Comparison of ENCODE assay signal across 11 cellular contexts in genomic region chr22:32764330-32765116, GRCh38. TPM values are rescaled to one million over a fixed set of nuclear protein-coding genes. Genes with fewer than 3 reads are reported as not detected.
DNase-seq lines count a peak whose midpoint lies in the region; ATAC-seq, FAIRE-seq and TF ChIP-seq lines count a peak whose summit lies in the region.
"Had no signal": no experiment of that assay in that cellular context is flagged by ENCODE, and none has a peak within 500 bp of the region (broad histone marks: within the 10 kb centered on the region; RNA-seq: fewer than 3 reads in every experiment).

No MANE protein-coding gene starts in this region.

- peak; percentile 92 for DNase-seq in MV-4-11 (lab: John Stamatoyannopoulos, UW)
- DNase-seq in colonic mucosa, result peak; percentile 38
- DNase-seq in HepG2 (ENCODE audit: low spot score), result no peak
- peak; percentile 45 to 66 for DNase-seq in tibial nerve (ENCODE audit: low spot score in 2 of 2)
- DNase-seq in NCI-H1417 treated with DMSO at 0.1 percent for 48 hours (lab: John Stamatoyannopoulos, UW), result no peak
- DNase-seq in NCI-H524 treated with DMSO at 0.1 percent for 48 hours (lab: John Stamatoyannopoulos, UW), result no peak
- DNase-seq: midbrain, NCI-H1105 treated with DMSO at 0.1 percent for 48 hours had no signal

- H3K27me3 ChIP-seq in colonic mucosa, result no peaks in the 10 kb centered on the region
- H3K27me3 ChIP-seq in HepG2 (ENCODE audit: control insufficient read depth in 1 of 2, insufficient read depth in 2 of 2, low read length in 2 of 2), result no peaks in the 10 kb centered on the region
- H3K27me3 ChIP-seq in tibial nerve, result no peaks in the 10 kb centered on the region

- H3K4me2 ChIP-seq in HepG2 (ENCODE audit: low read depth, low read length), result no peak overlapping the region

- no peaks in the 10 kb centered on the region for H3K4me1 ChIP-seq in colonic mucosa
- peaks cover 19% of the 10 kb centered on the region for H3K4me1 ChIP-seq in HepG2 (ENCODE audit: insufficient read depth, low read length)
- H3K4me1 ChIP-seq in tibial nerve, result peaks cover 0 to 36% (median 22%) of the 10 kb centered on the region in 4 donors

- TF ChIP-seq EP300 in HepG2 (IDR thresholded peaks at IDR 0.05; ENCODE audit: low read depth in 2 of 2, low read length in 2 of 2), result no peak
- no peak for TF ChIP-seq EP300 in HepG2 (CRISPR knock-in tag; IDR thresholded peaks at IDR 0.05; ENCODE audit: borderline replicate concordance)
- peak in 1 of 2 donors; percentile 79 for TF ChIP-seq EP300 in tibial nerve (IDR thresholded peaks at IDR 0.05)

- in situ Hi-C loops in HepG2 (cut with HindIII; ENCODE audit: extremely low pct_ligation_motif_present, low pct_unique_long_range_greater_than_20kb), result no loop called here

- no peak overlapping the region for H3K9ac ChIP-seq in colonic mucosa (ENCODE audit: low read depth in 2 of 2, low read length in 2 of 2)
- no peak overlapping the region for H3K9ac ChIP-seq in HepG2 (ENCODE audit: insufficient read depth, low read depth, low read length)

- H3K4me3 ChIP-seq in colonic mucosa, result no peak overlapping the region
- no peak overlapping the region for H3K4me3 ChIP-seq in HepG2 (replicated peaks in 1 of 3; ENCODE audit: insufficient read depth in 1 of 3, low read depth in 2 of 3, low read length in 3 of 3)
- no peak overlapping the region for H3K4me3 ChIP-seq in tibial nerve

- intact Hi-C loops in colonic mucosa (cut with DNase I) (no loop called here), HepG2 (cut with micrococcal nuclease; ENCODE audit: unreplicated experiment) (no loop called here)

- ATAC-seq in HepG2, result no peak
- ATAC-seq in GM21367 (IDR thresholded peaks at IDR 0.05; ENCODE audit: unreplicated experiment), result no peak
- no peak for ATAC-seq in GM18519 (IDR thresholded peaks at IDR 0.05; ENCODE audit: low FRiP score, unreplicated experiment)

- H4K20me1 ChIP-seq in HepG2 (ENCODE audit: insufficient read depth, low read length), result no peaks in the 10 kb centered on the region

- H3K9me3 ChIP-seq in colonic mucosa (no peaks in the 10 kb centered on the region), HepG2 (ENCODE audit: low read length) (no peaks in the 10 kb centered on the region), tibial nerve (peaks cover 0 to 25% (median 3%) of the 10 kb centered on the region in 4 donors)

- H2AFZ ChIP-seq in HepG2 (ENCODE audit: low read length), result no peak overlapping the region

- no TSS peak for BruUV-seq in HepG2 (replicated peaks; lab: Mats Ljungman, UMichigan)

- no peak for TF ChIP-seq CTCF in colonic mucosa (IDR thresholded peaks at IDR 0.05)
- no peak for TF ChIP-seq CTCF in HepG2 (CRISPR knock-in tag; IDR thresholded peaks at IDR 0.05)
- TF ChIP-seq CTCF in tibial nerve (IDR thresholded peaks at IDR 0.05), result no peak

- H3K79me2 ChIP-seq in HepG2 (ENCODE audit: insufficient read depth, low read length), result no peaks in the 10 kb centered on the region

- 87% methylated on average over 13 of the region's 15 CpGs for WGBS in HepG2 (ENCODE audit: low lambda C conversion rate)
- WGBS in tibial nerve, 2 donors, result 30 to 32% methylated on average over 15 of the region's 15 CpGs

- CTCF ChIA-PET in HepG2 (lab: Yijun Ruan, JAX; ENCODE audit: low intra/inter-chr PET ratio, low total read pairs), result no interaction called here

- H3K36me3 ChIP-seq in colonic mucosa (no peaks in the 10 kb centered on the region), HepG2 (replicated peaks in 1 of 2; ENCODE audit: control insufficient read depth in 1 of 2, insufficient read depth in 2 of 2, low read length in 2 of 2) (no peaks in the 10 kb centered on the region; a peak in 1 of 5 replicates), tibial nerve (no peaks in the 10 kb centered on the region)

- no peak for TF ChIP-seq RAD21 in HepG2 (CRISPR knock-in tag; IDR thresholded peaks at IDR 0.05)

- FAIRE-seq in HepG2 (lab: Jason Lieb, UNC), result no peak
- FAIRE-seq: TTC549 had no signal

- H3K27ac ChIP-seq in colonic mucosa (no peak overlapping the region), HepG2 (ENCODE audit: extremely low read length, insufficient read depth, low read length) (no peak overlapping the region), tibial nerve (peak overlapping the region; percentile 59 to 88 (median 72))

- TF ChIP-seq POLR2A in HepG2 (IDR thresholded peaks at IDR 0.05; ENCODE audit: insufficient read depth in 1 of 2, low read depth in 2 of 2, low read length in 2 of 2), result no peak
- TF ChIP-seq POLR2A in tibial nerve (IDR thresholded peaks at IDR 0.05), result peak in 1 of 2 donors; percentile 12

- POLR2A ChIA-PET in HepG2 (lab: Yijun Ruan, JAX), result interaction anchor here (1.0 to 1.7 kb wide), 2 partner anchors 10 to 30 kb away, joined by 3 to 4 read pairs; no protein-coding TSS in a partner anchor

TF ChIP-seq in HepG2, 621 proteins besides CTCF, POLR2A, EP300 and RAD21:
- peak; percentile 59; the same call in 1 of the 2 replicates for TF ChIP-seq SRF (IDR thresholded peaks at IDR 0.05; ENCODE audit: low read depth, low read length)
- no peak for TF ChIP-seq ZNF143 (CRISPR knock-in tag; IDR thresholded peaks at IDR 0.05)

RNA-seq across cellular contexts. Expression of gene TIMP3, which starts 37.0 kb away (rescaled TPM):
- total RNA-seq in colonic mucosa (10 to 100 TPM; 13.3 to 33.6 TPM), HepG2 (2016; rRNA removed; fragmentation: Illumina TruSeq; extraction: Trizol) (28.7 and 57.3 TPM in 2 replicates), tibial nerve (1,000 to 10,000 TPM in 1 of 4 donors, 100 to 1,000 TPM in 3; 300 to 1,106 (median 939) TPM)
- total RNA-seq in HepG2 (2016; cell fraction: cytosol; rRNA removed; fragmentation: Illumina TruSeq; extraction: Trizol; ENCODE audit: low read depth), result 5.1 and 5.6 TPM in 2 replicates
- total RNA-seq in HepG2 (2016; cell fraction: insoluble cytoplasmic fraction; rRNA removed; fragmentation: Illumina TruSeq; extraction: Trizol), result 26.3 and 55.6 TPM in 2 replicates
- 17.2 and 19.0 TPM in 2 replicates for total RNA-seq in HepG2 (2016; cell fraction: membrane; rRNA removed; fragmentation: Illumina TruSeq; extraction: Trizol)
- total RNA-seq in HepG2 (2016; cell fraction: nucleus; rRNA removed; fragmentation: Illumina TruSeq; extraction: Trizol), result 55.3 and 66.5 TPM in 2 replicates
- 75.2 and 86.6 TPM in 2 replicates for polyA plus RNA-seq in HepG2 (2011; rRNA removed)
- polyA plus RNA-seq in HepG2 (2011; cell fraction: cytosol; rRNA removed), result 67.3 and 72.2 TPM in 2 replicates
- 29.5 and 30.5 TPM in 2 replicates for polyA plus RNA-seq in HepG2 (2011; cell fraction: nucleus; rRNA removed)
- 89.9 and 107 TPM in 2 replicates for polyA plus RNA-seq in HepG2 (2012)
- polyA plus RNA-seq in HepG2 (2016; cell fraction: cytosol; fragmentation: Illumina TruSeq; extraction: Trizol; ENCODE audit: low read depth), result 5.5 TPM in 2 replicates
- 30.6 and 38.9 TPM in 2 replicates for polyA plus RNA-seq in HepG2 (2016; cell fraction: insoluble cytoplasmic fraction; fragmentation: Illumina TruSeq; extraction: Trizol; ENCODE audit: low read depth)
- 12.2 and 12.9 TPM in 2 replicates for polyA plus RNA-seq in HepG2 (2016; cell fraction: membrane; fragmentation: Illumina TruSeq; extraction: Trizol; ENCODE audit: low read depth)
- 90.8 and 96.2 TPM in 2 replicates for polyA plus RNA-seq in HepG2 (2016; cell fraction: nucleus; fragmentation: Illumina TruSeq; extraction: Trizol; ENCODE audit: insufficient read depth, low read depth)
- 7.2 and 107 TPM in 2 replicates for polyA minus RNA-seq in HepG2 (2011; rRNA and poly(A)+ RNA removed; ENCODE audit: low replicate concordance)
- 51.1 and 55.3 TPM in 2 replicates for polyA minus RNA-seq in HepG2 (2011; cell fraction: cytosol; rRNA and poly(A)+ RNA removed)
- polyA minus RNA-seq in HepG2 (2011; cell fraction: nucleus; rRNA and poly(A)+ RNA removed), result 20.5 and 25.0 TPM in 2 replicates

Comparison
In these comparisons a context has a peak if more than half of its experiments do, and no peak if none do; other contexts are left out.
1. DNase-seq: peak in MV-4-11 (single experiment), colonic mucosa (single experiment) and tibial nerve (2 of 2); none in HepG2 (single experiment), NCI-H1417 treated with DMSO at 0.1 percent for 48 hours (single experiment) and NCI-H524 treated with DMSO at 0.1 percent for 48 hours (single experiment).
2. H3K27ac ChIP-seq: peak in tibial nerve (4 of 4); none in colonic mucosa (single experiment) and HepG2 (single experiment).
3. RNA of gene TIMP3, which starts 37.0 kb away (total RNA-seq): 300 to 1,106 TPM in tibial nerve; 5.1 to 66.5 TPM in HepG2 and 13.3 to 33.6 TPM in colonic mucosa; every median in the first group is over 4 times any median in the second.